Comparison of ENCODE assay signal across 1 cellular context in genomic region chr15:65579762-65580161, GRCh38.
TF ChIP-seq lines count a peak whose summit lies in the region.

No MANE protein-coding gene starts in this region.

TF ChIP-seq in WTC11, 78 proteins besides CTCF, POLR2A, EP300 and RAD21 (continued from another document):
- TF ChIP-seq STAT6 (CRISPR knock-in tag; conservative IDR thresholded peaks at IDR 0.05; ENCODE audit: low read depth): no peak
